In the genomic region with DNA sequence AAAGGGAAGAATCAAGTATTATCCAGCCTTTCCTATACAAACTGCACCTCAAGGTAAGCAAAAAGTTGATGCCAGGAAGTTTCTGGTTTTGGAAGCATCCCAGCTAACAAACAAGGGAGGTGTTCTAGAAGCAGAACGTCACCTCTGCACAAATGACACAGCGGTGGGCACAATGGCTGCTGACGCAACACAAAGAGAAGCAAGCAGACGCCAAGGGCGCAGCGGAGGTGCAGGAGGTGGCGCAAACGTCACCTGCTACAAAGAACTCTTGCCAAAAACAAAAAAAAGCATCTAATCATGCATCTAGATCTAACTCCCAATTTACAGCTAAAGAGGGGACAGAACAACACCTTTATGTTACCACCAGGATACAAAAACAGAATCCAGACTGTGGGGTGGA, we compare ENCODE assay signal across 24 cellular contexts.
"Had no signal": no experiment of that assay in that cellular context is flagged by ENCODE, and none has a peak within 500 bp of the region (broad histone marks: within the 10 kb centered on the region; RNA-seq: fewer than 3 reads in every experiment).

No MANE protein-coding gene starts in this region.

- ATAC-seq: activated naive CD8-positive, alpha-beta T cell treated with anti-CD3 and anti-CD28 coated beads, Interleukin-2, amount 50 U/mL, for 24 hours; activated T-cell treated with anti-CD3 and anti-CD28 coated beads, Interleukin-2, amount 50 U/mL, for 72 hours; body of pancreas; esophagus mucosa had no signal

- DNase-seq: activated CD4-positive, alpha-beta memory T cell treated with anti-CD3 and anti-CD28 coated beads, Interleukin-2, amount 10 ng/mL, durations not matched to agents 7 days and 5 days; activated CD4-positive, alpha-beta T cell treated with anti-CD3 and anti-CD28 coated beads for 1 hour; activated CD4-positive, alpha-beta T cell treated with anti-CD3 and anti-CD28 coated beads for 4 hours; activated CD4-positive, alpha-beta T cell treated with anti-CD3 and anti-CD28 coated beads, Interleukin-2, amount 10 ng/mL, durations not matched to agents 7 days and 5 days; activated CD4-positive, alpha-beta T cell treated with anti-CD3 and anti-CD28 coated beads, Interleukin-2, amount 50 U/mL, for 4 hours; activated CD8-positive, alpha-beta memory T cell treated with anti-CD3 and anti-CD28 coated beads, Interleukin-2, amount 50 U/mL, for 48 hours; activated naive CD4-positive, alpha-beta T cell treated with anti-CD3 and anti-CD28 coated beads for 36 hours; activated naive CD8-positive, alpha-beta T cell treated with anti-CD3 and anti-CD28 coated beads for 36 hours; activated naive CD8-positive, alpha-beta T cell treated with anti-CD3 and anti-CD28 coated beads, Interleukin-2, amount 50 U/mL, for 24 hours; activated T-cell treated with anti-CD3 and anti-CD28 coated beads for 4 hours; activated T-cell treated with anti-CD3 and anti-CD28 coated beads, Interleukin-2, amount 50 U/mL, for 24 hours; activated T-cell treated with anti-CD3 and anti-CD28 coated beads, Interleukin-2, amount 50 U/mL, for 72 hours; adrenal gland; amygdala; body of pancreas; central memory CD4-positive, alpha-beta T cell; cerebellar nuclear complex; colonic mucosa; effector CD8-positive, alpha-beta T cell; foreskin fibroblast; T-helper 2 cell had no signal

- H3K27me3 ChIP-seq: adrenal gland, body of pancreas, colonic mucosa had no signal

- H3K27ac Mint-ChIP-seq: activated CD4-positive, alpha-beta memory T cell treated with anti-CD3 and anti-CD28 coated beads, Interleukin-2, amount 10 ng/mL, durations not matched to agents 7 days and 5 days; activated CD4-positive, alpha-beta T cell treated with anti-CD3 and anti-CD28 coated beads, Interleukin-2, amount 10 ng/mL, durations not matched to agents 7 days and 5 days; activated naive CD4-positive, alpha-beta T cell treated with anti-CD3 and anti-CD28 coated beads for 36 hours; activated naive CD4-positive, alpha-beta T cell treated with anti-CD3 and anti-CD28 coated beads, Interleukin-2, amount 50 U/mL, for 24 hours; activated naive CD8-positive, alpha-beta T cell treated with anti-CD3 and anti-CD28 coated beads for 36 hours; activated naive CD8-positive, alpha-beta T cell treated with anti-CD3 and anti-CD28 coated beads, Interleukin-2, amount 50 U/mL, for 24 hours; activated T-cell treated with anti-CD3 and anti-CD28 coated beads, Interleukin-2, amount 50 U/mL, for 24 hours; activated T-cell treated with anti-CD3 and anti-CD28 coated beads, Interleukin-2, amount 50 U/mL, for 72 hours had no signal

- H3K4me3 ChIP-seq: adrenal gland, body of pancreas, colonic mucosa had no signal

- H3K4me1 ChIP-seq: adrenal gland, body of pancreas, colonic mucosa had no signal

- FAIRE-seq: frontal cortex had no signal

- H3K27me3 Mint-ChIP-seq: activated CD4-positive, alpha-beta memory T cell treated with anti-CD3 and anti-CD28 coated beads, Interleukin-2, amount 10 ng/mL, durations not matched to agents 7 days and 5 days; activated CD4-positive, alpha-beta T cell treated with anti-CD3 and anti-CD28 coated beads, Interleukin-2, amount 10 ng/mL, durations not matched to agents 7 days and 5 days; activated naive CD4-positive, alpha-beta T cell treated with anti-CD3 and anti-CD28 coated beads, Interleukin-2, amount 50 U/mL, for 24 hours; activated naive CD8-positive, alpha-beta T cell treated with anti-CD3 and anti-CD28 coated beads for 36 hours; activated naive CD8-positive, alpha-beta T cell treated with anti-CD3 and anti-CD28 coated beads, Interleukin-2, amount 50 U/mL, for 24 hours; activated T-cell treated with anti-CD3 and anti-CD28 coated beads, Interleukin-2, amount 50 U/mL, for 24 hours had no signal

- H3K9me3 Mint-ChIP-seq: activated CD4-positive, alpha-beta memory T cell treated with anti-CD3 and anti-CD28 coated beads, Interleukin-2, amount 10 ng/mL, durations not matched to agents 7 days and 5 days; activated CD4-positive, alpha-beta T cell treated with anti-CD3 and anti-CD28 coated beads, Interleukin-2, amount 10 ng/mL, durations not matched to agents 7 days and 5 days; activated naive CD4-positive, alpha-beta T cell treated with anti-CD3 and anti-CD28 coated beads for 36 hours; activated naive CD4-positive, alpha-beta T cell treated with anti-CD3 and anti-CD28 coated beads, Interleukin-2, amount 50 U/mL, for 24 hours; activated naive CD8-positive, alpha-beta T cell treated with anti-CD3 and anti-CD28 coated beads for 36 hours; activated naive CD8-positive, alpha-beta T cell treated with anti-CD3 and anti-CD28 coated beads, Interleukin-2, amount 50 U/mL, for 24 hours; activated T-cell treated with anti-CD3 and anti-CD28 coated beads, Interleukin-2, amount 50 U/mL, for 24 hours; activated T-cell treated with anti-CD3 and anti-CD28 coated beads, Interleukin-2, amount 50 U/mL, for 72 hours had no signal

- H3K4me1 Mint-ChIP-seq: activated CD4-positive, alpha-beta T cell treated with anti-CD3 and anti-CD28 coated beads, Interleukin-2, amount 10 ng/mL, durations not matched to agents 7 days and 5 days; activated naive CD4-positive, alpha-beta T cell treated with anti-CD3 and anti-CD28 coated beads, Interleukin-2, amount 50 U/mL, for 24 hours; activated naive CD8-positive, alpha-beta T cell treated with anti-CD3 and anti-CD28 coated beads for 36 hours; activated naive CD8-positive, alpha-beta T cell treated with anti-CD3 and anti-CD28 coated beads, Interleukin-2, amount 50 U/mL, for 24 hours had no signal

- H3K4me3 Mint-ChIP-seq: activated CD4-positive, alpha-beta memory T cell treated with anti-CD3 and anti-CD28 coated beads, Interleukin-2, amount 10 ng/mL, durations not matched to agents 7 days and 5 days; activated CD4-positive, alpha-beta T cell treated with anti-CD3 and anti-CD28 coated beads, Interleukin-2, amount 10 ng/mL, durations not matched to agents 7 days and 5 days; activated naive CD4-positive, alpha-beta T cell treated with anti-CD3 and anti-CD28 coated beads for 36 hours; activated naive CD4-positive, alpha-beta T cell treated with anti-CD3 and anti-CD28 coated beads, Interleukin-2, amount 50 U/mL, for 24 hours; activated naive CD8-positive, alpha-beta T cell treated with anti-CD3 and anti-CD28 coated beads for 36 hours; activated naive CD8-positive, alpha-beta T cell treated with anti-CD3 and anti-CD28 coated beads, Interleukin-2, amount 50 U/mL, for 24 hours; activated T-cell treated with anti-CD3 and anti-CD28 coated beads, Interleukin-2, amount 50 U/mL, for 24 hours; activated T-cell treated with anti-CD3 and anti-CD28 coated beads, Interleukin-2, amount 50 U/mL, for 72 hours had no signal

- H3K27ac ChIP-seq: adrenal gland, body of pancreas, colonic mucosa had no signal

- H3K36me3 ChIP-seq: colonic mucosa had no signal

- H3K36me3 Mint-ChIP-seq: activated naive CD8-positive, alpha-beta T cell treated with anti-CD3 and anti-CD28 coated beads for 36 hours had no signal

- H3K9me3 ChIP-seq: adrenal gland, body of pancreas, colonic mucosa had no signal
